8 cellular contexts compared by ENCODE assay signal in genomic region chr12:112380663-112381420, GRCh38. TPM values are rescaled to one million over a fixed set of nuclear protein-coding genes. Genes with fewer than 3 reads are reported as not detected.
DNase-seq lines count a peak whose midpoint lies in the region; ATAC-seq and TF ChIP-seq lines count a peak whose summit lies in the region.

No MANE protein-coding gene starts in this region.

- H3K27ac ChIP-seq in left ventricle myocardium inferior (replicated peaks) = peak overlapping the region; percentile 92
- H3K27ac ChIP-seq in VCaP = peak overlapping the region; percentile 99
- no peak overlapping the region for H3K27ac ChIP-seq in parathyroid adenoma

- H3K4me3 ChIP-seq in left ventricle myocardium inferior (peak overlapping the region; percentile 99), foreskin fibroblast (ENCODE audit: low read depth in 1 of 2, low read length in 2 of 2) (peak overlapping the region; percentile 66 to 71), parathyroid adenoma (ENCODE audit: low read depth, low read length) (peak overlapping the region; percentile 68)

- no peak for TF ChIP-seq CTCF in left ventricle myocardium inferior (IDR thresholded peaks at IDR 0.05; ENCODE audit: borderline replicate concordance)
- no peak for TF ChIP-seq CTCF in VCaP (conservative IDR thresholded peaks at IDR 0.05)
- no peak for TF ChIP-seq CTCF in foreskin fibroblast (IDR thresholded peaks at IDR 0.05; ENCODE audit: low read depth, low read length)
- TF ChIP-seq CTCF in parathyroid adenoma (IDR thresholded peaks at IDR 0.05) = no peak

- H3K4me2 ChIP-seq in parathyroid adenoma (ENCODE audit: low read length) = peak overlapping the region; percentile 97

- H3K36me3 ChIP-seq in left ventricle myocardium inferior (no peaks in the 10 kb centered on the region), parathyroid adenoma (ENCODE audit: control insufficient read depth, insufficient read depth, low read length) (no peaks in the 10 kb centered on the region)

- DNase-seq in left ventricle myocardium inferior = no peak
- no peak for DNase-seq in left cardiac atrium
- DNase-seq in foreskin fibroblast = peak in 1 of 2 donors; percentile 36
- DNase-seq in NCI-H2029 treated with DMSO at 0.1 percent for 48 hours (lab: John Stamatoyannopoulos, UW) = no peak

- peak overlapping the region; percentile 13 for H3K9ac ChIP-seq in parathyroid adenoma

- no peaks in the 10 kb centered on the region for H3K9me3 ChIP-seq in left ventricle myocardium inferior (replicated peaks)
- no peaks in the 10 kb centered on the region for H3K9me3 ChIP-seq in parathyroid adenoma (ENCODE audit: control insufficient read depth, low read length)

- peaks cover 40% of the 10 kb centered on the region for H3K4me1 ChIP-seq in left ventricle myocardium inferior
- no peaks in the 10 kb centered on the region for H3K4me1 ChIP-seq in parathyroid adenoma

- no peak for ATAC-seq in left cardiac atrium
- no peak for ATAC-seq in GM21526 (IDR thresholded peaks at IDR 0.05; ENCODE audit: low FRiP score, unreplicated experiment)
- ATAC-seq in HG03457 (IDR thresholded peaks at IDR 0.05; ENCODE audit: unreplicated experiment) = no peak

- H3K27me3 ChIP-seq in left ventricle myocardium inferior (ENCODE audit: low read depth) = no peaks in the 10 kb centered on the region
- H3K27me3 ChIP-seq in parathyroid adenoma (ENCODE audit: control insufficient read depth, insufficient read depth, low read length) = no peaks in the 10 kb centered on the region

- H2AFZ ChIP-seq in parathyroid adenoma = peak overlapping the region; percentile 93

- H3K79me2 ChIP-seq in parathyroid adenoma = peaks cover 42% of the 10 kb centered on the region

- intact Hi-C loops in left ventricle myocardium inferior (cut with micrococcal nuclease) = no loop called here
- intact Hi-C loops in left cardiac atrium (cut with DNase I) = loop anchor here in 1 of 2 donors (10.0 kb wide), 2 partner anchors 86 to 186 kb away; no protein-coding TSS in a partner anchor

RNA-seq across cellular contexts. Expression of gene HECTD4, which starts 1.4 kb away (rescaled TPM):
- total RNA-seq in left ventricle myocardium inferior (23.4 TPM), left cardiac atrium (10 to 100 TPM; 22.2 to 24.4 TPM)

RNA-seq across cellular contexts. Expression of gene RPL6, which starts 28.6 kb away (rescaled TPM):
- 572 TPM for total RNA-seq in left ventricle myocardium inferior
- total RNA-seq in left cardiac atrium = 100 to 1,000 TPM; 684 to 695 TPM

RNA-seq across cellular contexts. Expression of gene PTPN11, which starts 37.9 kb away (rescaled TPM):
- total RNA-seq in left ventricle myocardium inferior (139 TPM), left cardiac atrium (100 to 1,000 TPM in 1 of 2 donors, 10 to 100 TPM in 1; 94.0 to 125 TPM)
